ENCODE assay signal across 1 cellular context in genomic region chr1:197775282-197776262, GRCh38.
A peak's percentile ranks its signal among the peaks of the same experiment; 100 is the strongest.
TF ChIP-seq lines count a peak whose summit lies in the region.

A gene with protein sequence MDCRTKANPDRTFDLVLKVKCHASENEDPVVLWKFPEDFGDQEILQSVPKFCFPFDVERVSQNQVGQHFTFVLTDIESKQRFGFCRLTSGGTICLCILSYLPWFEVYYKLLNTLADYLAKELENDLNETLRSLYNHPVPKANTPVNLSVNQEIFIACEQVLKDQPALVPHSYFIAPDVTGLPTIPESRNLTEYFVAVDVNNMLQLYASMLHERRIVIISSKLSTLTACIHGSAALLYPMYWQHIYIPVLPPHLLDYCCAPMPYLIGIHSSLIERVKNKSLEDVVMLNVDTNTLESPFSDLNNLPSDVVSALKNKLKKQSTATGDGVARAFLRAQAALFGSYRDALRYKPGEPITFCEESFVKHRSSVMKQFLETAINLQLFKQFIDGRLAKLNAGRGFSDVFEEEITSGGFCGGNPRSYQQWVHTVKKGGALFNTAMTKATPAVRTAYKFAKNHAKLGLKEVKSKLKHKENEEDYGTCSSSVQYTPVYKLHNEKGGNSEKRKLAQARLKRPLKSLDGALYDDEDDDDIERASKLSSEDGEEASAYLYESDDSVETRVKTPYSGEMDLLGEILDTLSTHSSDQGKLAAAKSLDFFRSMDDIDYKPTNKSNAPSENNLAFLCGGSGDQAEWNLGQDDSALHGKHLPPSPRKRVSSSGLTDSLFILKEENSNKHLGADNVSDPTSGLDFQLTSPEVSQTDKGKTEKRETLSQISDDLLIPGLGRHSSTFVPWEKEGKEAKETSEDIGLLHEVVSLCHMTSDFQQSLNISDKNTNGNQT (minus strand): TSS chr1:197775480. CDS start chr1:197775155, 325 bp downstream.

TF ChIP-seq in HEK293, 187 proteins besides CTCF, POLR2A, EP300 and RAD21 (continued from another document and continues in another):
- TF ChIP-seq, protein P1, sequence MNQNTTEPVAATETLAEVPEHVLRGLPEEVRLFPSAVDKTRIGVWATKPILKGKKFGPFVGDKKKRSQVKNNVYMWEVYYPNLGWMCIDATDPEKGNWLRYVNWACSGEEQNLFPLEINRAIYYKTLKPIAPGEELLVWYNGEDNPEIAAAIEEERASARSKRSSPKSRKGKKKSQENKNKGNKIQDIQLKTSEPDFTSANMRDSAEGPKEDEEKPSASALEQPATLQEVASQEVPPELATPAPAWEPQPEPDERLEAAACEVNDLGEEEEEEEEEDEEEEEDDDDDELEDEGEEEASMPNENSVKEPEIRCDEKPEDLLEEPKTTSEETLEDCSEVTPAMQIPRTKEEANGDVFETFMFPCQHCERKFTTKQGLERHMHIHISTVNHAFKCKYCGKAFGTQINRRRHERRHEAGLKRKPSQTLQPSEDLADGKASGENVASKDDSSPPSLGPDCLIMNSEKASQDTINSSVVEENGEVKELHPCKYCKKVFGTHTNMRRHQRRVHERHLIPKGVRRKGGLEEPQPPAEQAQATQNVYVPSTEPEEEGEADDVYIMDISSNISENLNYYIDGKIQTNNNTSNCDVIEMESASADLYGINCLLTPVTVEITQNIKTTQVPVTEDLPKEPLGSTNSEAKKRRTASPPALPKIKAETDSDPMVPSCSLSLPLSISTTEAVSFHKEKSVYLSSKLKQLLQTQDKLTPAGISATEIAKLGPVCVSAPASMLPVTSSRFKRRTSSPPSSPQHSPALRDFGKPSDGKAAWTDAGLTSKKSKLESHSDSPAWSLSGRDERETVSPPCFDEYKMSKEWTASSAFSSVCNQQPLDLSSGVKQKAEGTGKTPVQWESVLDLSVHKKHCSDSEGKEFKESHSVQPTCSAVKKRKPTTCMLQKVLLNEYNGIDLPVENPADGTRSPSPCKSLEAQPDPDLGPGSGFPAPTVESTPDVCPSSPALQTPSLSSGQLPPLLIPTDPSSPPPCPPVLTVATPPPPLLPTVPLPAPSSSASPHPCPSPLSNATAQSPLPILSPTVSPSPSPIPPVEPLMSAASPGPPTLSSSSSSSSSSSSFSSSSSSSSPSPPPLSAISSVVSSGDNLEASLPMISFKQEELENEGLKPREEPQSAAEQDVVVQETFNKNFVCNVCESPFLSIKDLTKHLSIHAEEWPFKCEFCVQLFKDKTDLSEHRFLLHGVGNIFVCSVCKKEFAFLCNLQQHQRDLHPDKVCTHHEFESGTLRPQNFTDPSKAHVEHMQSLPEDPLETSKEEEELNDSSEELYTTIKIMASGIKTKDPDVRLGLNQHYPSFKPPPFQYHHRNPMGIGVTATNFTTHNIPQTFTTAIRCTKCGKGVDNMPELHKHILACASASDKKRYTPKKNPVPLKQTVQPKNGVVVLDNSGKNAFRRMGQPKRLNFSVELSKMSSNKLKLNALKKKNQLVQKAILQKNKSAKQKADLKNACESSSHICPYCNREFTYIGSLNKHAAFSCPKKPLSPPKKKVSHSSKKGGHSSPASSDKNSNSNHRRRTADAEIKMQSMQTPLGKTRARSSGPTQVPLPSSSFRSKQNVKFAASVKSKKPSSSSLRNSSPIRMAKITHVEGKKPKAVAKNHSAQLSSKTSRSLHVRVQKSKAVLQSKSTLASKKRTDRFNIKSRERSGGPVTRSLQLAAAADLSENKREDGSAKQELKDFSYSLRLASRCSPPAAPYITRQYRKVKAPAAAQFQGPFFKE (tag by site-specific recombination; IDR thresholded peaks at IDR 0.05; ENCODE audit: borderline replicate concordance): no peak
- TF ChIP-seq ZNF658 (tag by site-specific recombination; IDR thresholded peaks at IDR 0.05) (no peak), ZNF169 (tag by site-specific recombination; IDR thresholded peaks at IDR 0.05) (no peak), ZNF501 (tag by site-specific recombination; IDR thresholded peaks at IDR 0.05) (peak; percentile 79; the same call in 1 of the 2 replicates), ZBTB7A (tag by site-specific recombination; IDR thresholded peaks at IDR 0.05; ENCODE audit: low read depth) (no peak), REPIN1 (tag by site-specific recombination; IDR thresholded peaks at IDR 0.05; ENCODE audit: low read depth) (no peak), ZNF600 (tag by site-specific recombination; IDR thresholded peaks at IDR 0.05) (0 out of 2 replicates have a peak, but pooled peaks have one; percentile 31), ZBTB20 (tag by site-specific recombination; IDR thresholded peaks at IDR 0.05) (peak; percentile 99), ZNF112 (tag by site-specific recombination; IDR thresholded peaks at IDR 0.05) (no peak), MEIS1 (CRISPR knock-in tag; IDR thresholded peaks at IDR 0.05; ENCODE audit: borderline replicate concordance) (no peak), ZNF174 (tag by site-specific recombination; IDR thresholded peaks at IDR 0.05) (no peak), ZNF133 (tag by site-specific recombination; IDR thresholded peaks at IDR 0.05) (no peak), ZFHX2 (tag by site-specific recombination; conservative IDR thresholded peaks at IDR 0.05) (peak; percentile 95), ZSCAN5A (tag by site-specific recombination; IDR thresholded peaks at IDR 0.05) (no peak), ZNF426 (tag by site-specific recombination; IDR thresholded peaks at IDR 0.05) (no peak), ZNF138 (tag by site-specific recombination; IDR thresholded peaks at IDR 0.05; ENCODE audit: borderline replicate concordance) (no peak), ZNF121 (tag by site-specific recombination; IDR thresholded peaks at IDR 0.05) (no peak), ZNF280D (tag by site-specific recombination; IDR thresholded peaks at IDR 0.05) (no peak), ZFP37 (tag by site-specific recombination; IDR thresholded peaks at IDR 0.05) (no peak), OVOL3 (tag by site-specific recombination; IDR thresholded peaks at IDR 0.05) (no peak), GLIS1 (tag by site-specific recombination; IDR thresholded peaks at IDR 0.05) (peak; percentile 80), ZNF610 (tag by site-specific recombination; IDR thresholded peaks at IDR 0.05; ENCODE audit: borderline replicate concordance) (no peak), ZNF629 (tag by site-specific recombination; IDR thresholded peaks at IDR 0.05) (no peak), ZBTB48 (tag by site-specific recombination; IDR thresholded peaks at IDR 0.05) (no peak), ZNF768 (tag by site-specific recombination; IDR thresholded peaks at IDR 0.05) (no peak), ZFP3 (tag by site-specific recombination; IDR thresholded peaks at IDR 0.05; ENCODE audit: low read depth) (no peak), ZNF776 (tag by site-specific recombination; IDR thresholded peaks at IDR 0.05; ENCODE audit: borderline replicate concordance) (no peak), ZBTB17 (tag by site-specific recombination; IDR thresholded peaks at IDR 0.05) (peak; percentile 73), ZNF777 (tag by site-specific recombination; IDR thresholded peaks at IDR 0.05; ENCODE audit: borderline replicate concordance) (no peak), ZNF645 (tag by site-specific recombination; IDR thresholded peaks at IDR 0.05) (no peak), ZNF843 (tag by site-specific recombination; IDR thresholded peaks at IDR 0.05) (no peak), HOXC10 (CRISPR knock-in tag; IDR thresholded peaks at IDR 0.05) (no peak), OSR2 (tag by site-specific recombination; IDR thresholded peaks at IDR 0.05) (peak; percentile 90), MZF1 (tag by site-specific recombination; IDR thresholded peaks at IDR 0.05; ENCODE audit: borderline replicate concordance) (no peak), YY2 (tag by site-specific recombination; IDR thresholded peaks at IDR 0.05) (no peak), ZNF221 (tag by site-specific recombination; IDR thresholded peaks at IDR 0.05; ENCODE audit: borderline replicate concordance) (no peak)
- TF ChIP-seq, protein P2, sequence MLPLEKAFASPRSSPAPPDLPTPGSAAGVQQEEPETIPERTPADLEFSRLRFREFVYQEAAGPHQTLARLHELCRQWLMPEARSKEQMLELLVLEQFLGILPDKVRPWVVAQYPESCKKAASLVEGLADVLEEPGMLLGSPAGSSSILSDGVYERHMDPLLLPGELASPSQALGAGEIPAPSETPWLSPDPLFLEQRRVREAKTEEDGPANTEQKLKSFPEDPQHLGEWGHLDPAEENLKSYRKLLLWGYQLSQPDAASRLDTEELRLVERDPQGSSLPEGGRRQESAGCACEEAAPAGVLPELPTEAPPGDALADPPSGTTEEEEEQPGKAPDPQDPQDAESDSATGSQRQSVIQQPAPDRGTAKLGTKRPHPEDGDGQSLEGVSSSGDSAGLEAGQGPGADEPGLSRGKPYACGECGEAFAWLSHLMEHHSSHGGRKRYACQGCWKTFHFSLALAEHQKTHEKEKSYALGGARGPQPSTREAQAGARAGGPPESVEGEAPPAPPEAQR (tag by site-specific recombination; IDR thresholded peaks at IDR 0.05): no peak
- TF ChIP-seq, protein P3, sequence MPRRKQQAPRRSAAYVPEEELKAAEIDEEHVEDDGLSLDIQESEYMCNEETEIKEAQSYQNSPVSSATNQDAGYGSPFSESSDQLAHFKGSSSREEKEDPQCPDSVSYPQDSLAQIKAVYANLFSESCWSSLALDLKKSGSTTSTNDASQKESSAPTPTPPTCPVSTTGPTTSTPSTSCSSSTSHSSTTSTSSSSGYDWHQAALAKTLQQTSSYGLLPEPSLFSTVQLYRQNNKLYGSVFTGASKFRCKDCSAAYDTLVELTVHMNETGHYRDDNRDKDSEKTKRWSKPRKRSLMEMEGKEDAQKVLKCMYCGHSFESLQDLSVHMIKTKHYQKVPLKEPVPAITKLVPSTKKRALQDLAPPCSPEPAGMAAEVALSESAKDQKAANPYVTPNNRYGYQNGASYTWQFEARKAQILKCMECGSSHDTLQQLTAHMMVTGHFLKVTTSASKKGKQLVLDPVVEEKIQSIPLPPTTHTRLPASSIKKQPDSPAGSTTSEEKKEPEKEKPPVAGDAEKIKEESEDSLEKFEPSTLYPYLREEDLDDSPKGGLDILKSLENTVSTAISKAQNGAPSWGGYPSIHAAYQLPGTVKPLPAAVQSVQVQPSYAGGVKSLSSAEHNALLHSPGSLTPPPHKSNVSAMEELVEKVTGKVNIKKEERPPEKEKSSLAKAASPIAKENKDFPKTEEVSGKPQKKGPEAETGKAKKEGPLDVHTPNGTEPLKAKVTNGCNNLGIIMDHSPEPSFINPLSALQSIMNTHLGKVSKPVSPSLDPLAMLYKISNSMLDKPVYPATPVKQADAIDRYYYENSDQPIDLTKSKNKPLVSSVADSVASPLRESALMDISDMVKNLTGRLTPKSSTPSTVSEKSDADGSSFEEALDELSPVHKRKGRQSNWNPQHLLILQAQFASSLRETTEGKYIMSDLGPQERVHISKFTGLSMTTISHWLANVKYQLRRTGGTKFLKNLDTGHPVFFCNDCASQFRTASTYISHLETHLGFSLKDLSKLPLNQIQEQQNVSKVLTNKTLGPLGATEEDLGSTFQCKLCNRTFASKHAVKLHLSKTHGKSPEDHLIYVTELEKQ (tag by site-specific recombination; IDR thresholded peaks at IDR 0.05; ENCODE audit: borderline replicate concordance): no peak
- TF ChIP-seq, protein P4, sequence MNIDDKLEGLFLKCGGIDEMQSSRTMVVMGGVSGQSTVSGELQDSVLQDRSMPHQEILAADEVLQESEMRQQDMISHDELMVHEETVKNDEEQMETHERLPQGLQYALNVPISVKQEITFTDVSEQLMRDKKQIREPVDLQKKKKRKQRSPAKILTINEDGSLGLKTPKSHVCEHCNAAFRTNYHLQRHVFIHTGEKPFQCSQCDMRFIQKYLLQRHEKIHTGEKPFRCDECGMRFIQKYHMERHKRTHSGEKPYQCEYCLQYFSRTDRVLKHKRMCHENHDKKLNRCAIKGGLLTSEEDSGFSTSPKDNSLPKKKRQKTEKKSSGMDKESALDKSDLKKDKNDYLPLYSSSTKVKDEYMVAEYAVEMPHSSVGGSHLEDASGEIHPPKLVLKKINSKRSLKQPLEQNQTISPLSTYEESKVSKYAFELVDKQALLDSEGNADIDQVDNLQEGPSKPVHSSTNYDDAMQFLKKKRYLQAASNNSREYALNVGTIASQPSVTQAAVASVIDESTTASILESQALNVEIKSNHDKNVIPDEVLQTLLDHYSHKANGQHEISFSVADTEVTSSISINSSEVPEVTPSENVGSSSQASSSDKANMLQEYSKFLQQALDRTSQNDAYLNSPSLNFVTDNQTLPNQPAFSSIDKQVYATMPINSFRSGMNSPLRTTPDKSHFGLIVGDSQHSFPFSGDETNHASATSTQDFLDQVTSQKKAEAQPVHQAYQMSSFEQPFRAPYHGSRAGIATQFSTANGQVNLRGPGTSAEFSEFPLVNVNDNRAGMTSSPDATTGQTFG (tag by site-specific recombination; IDR thresholded peaks at IDR 0.05; ENCODE audit: borderline replicate concordance): no peak
